In genomic region chr19:33222255-33222654, GRCh38 we compare ENCODE assay signal across 15 cellular contexts. TPM values are rescaled to one million over a fixed set of nuclear protein-coding genes. Genes with fewer than 3 reads are reported as not detected.
"Had no signal": no experiment of that assay in that cellular context is flagged by ENCODE, and none has a peak within 500 bp of the region (broad histone marks: within the 10 kb centered on the region; RNA-seq: fewer than 3 reads in every experiment).

No MANE protein-coding gene starts in this region.

RNA-seq across cellular contexts. Expression of gene SLC7A10, which starts 3.4 kb away (rescaled TPM):
- total RNA-seq: kidney; kidney epithelial cell; left lobe of liver; left ventricle myocardium inferior; left ventricle myocardium superior; liver; lung microvascular endothelial cell; mammary epithelial cell; mononuclear cell; mucosa of descending colon; mucosa of gallbladder; myocyte; naive thymus-derived CD4-positive, alpha-beta T cell had no signal
- polyA plus RNA-seq: immature natural killer cell; keratinocyte; liver; mammary epithelial cell; naive thymus-derived CD4-positive, alpha-beta T cell had no signal

RNA-seq across cellular contexts. Expression of gene LRP3, which starts 28.1 kb away (rescaled TPM):
- polyA plus RNA-seq: immature natural killer cell; naive thymus-derived CD4-positive, alpha-beta T cell had no signal
